In the genomic region with DNA sequence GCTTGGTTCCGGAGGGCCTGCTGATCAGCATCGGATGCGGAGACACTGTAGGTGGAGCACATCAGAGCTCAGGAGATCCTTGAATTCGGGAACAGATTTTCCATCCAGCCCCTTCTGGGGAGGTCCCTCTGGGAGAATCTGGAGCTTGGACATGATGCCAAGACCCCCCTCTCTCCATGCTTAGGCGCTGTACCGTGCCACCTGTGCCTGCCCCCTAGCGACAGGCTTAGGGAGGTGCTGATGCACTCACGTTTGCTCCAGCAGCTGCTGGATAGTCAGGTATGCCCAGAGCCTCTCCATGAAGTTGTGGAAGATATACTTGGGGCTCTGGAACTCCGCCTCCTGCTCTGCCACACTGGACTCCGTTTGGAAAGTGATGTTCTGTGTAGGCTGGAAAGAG, we compare ENCODE assay signal across 8 cellular contexts. TPM values are rescaled to one million over a fixed set of nuclear protein-coding genes. Genes with fewer than 3 reads are reported as not detected.
DNase-seq lines count a peak whose midpoint lies in the region; ATAC-seq and TF ChIP-seq lines count a peak whose summit lies in the region.

No MANE protein-coding gene starts in this region.

- H3K27ac ChIP-seq in cardiac muscle cell, result no peak overlapping the region

- no peak overlapping the region for H3K4me3 ChIP-seq in cardiac muscle cell

- no peaks in the 10 kb centered on the region for H3K36me3 ChIP-seq in cardiac muscle cell

- no peak for ATAC-seq in GM21825 (IDR thresholded peaks at IDR 0.05; ENCODE audit: unreplicated experiment)

- H3K4me1 ChIP-seq in cardiac muscle cell (ENCODE audit: low read depth), result peaks cover 5% of the 10 kb centered on the region

- H3K9me3 ChIP-seq in cardiac muscle cell (ENCODE audit: low read depth), result no peaks in the 10 kb centered on the region

- TF ChIP-seq POLR2A in erythroblast (IDR thresholded peaks at IDR 0.05; ENCODE audit: low read length), result no peak

- DNase-seq in cardiac muscle cell (ENCODE audit: low read depth in 1 of 2, low spot score in 1 of 2) (peak; percentile 26 to 48), cardiac septum (ENCODE audit: low spot score) (no peak), OCI-M1 (lab: John Stamatoyannopoulos, UW) (peak; percentile 57), erythroblast (lab: John Stamatoyannopoulos, UW) (peak; percentile 33 to 57), GM19238 (ENCODE audit: insufficient read length, low spot score) (no peak), epidermal melanocyte (ENCODE audit: insufficient read length, low spot score) (no peak)
- peak; percentile 21 to 38 for DNase-seq in stimulated activated CD4-positive, alpha-beta T cell treated with anti-CD3 and anti-CD28 coated beads, Interleukin-2, amount 100 ng/mL, for 24 hours

- peak; percentile 74 for TF ChIP-seq CTCF in cardiac muscle cell (IDR thresholded peaks at IDR 0.05; ENCODE audit: low read depth, low read length)

- no peaks in the 10 kb centered on the region for H3K27me3 ChIP-seq in cardiac muscle cell

- intact Hi-C loops in cardiac septum (cut with DNase I), result no loop called here

RNA-seq across cellular contexts. Expression of gene ITIH4, which starts 9.7 kb away (rescaled TPM):
- total RNA-seq in cardiac muscle cell, result 2.3 and 2.9 TPM in 2 replicates
- polyA plus RNA-seq in cardiac muscle cell, result 1.7 and 2.0 TPM in 2 replicates
- 3.2 TPM for total RNA-seq in cardiac septum

RNA-seq across cellular contexts. Expression of gene MUSTN1, which starts 14.1 kb away (rescaled TPM):
- total RNA-seq in cardiac muscle cell (1.9 TPM in 1 of 2 replicates, not detected in the other), cardiac septum (15.9 TPM)
- not detected in 2 replicates for polyA plus RNA-seq in cardiac muscle cell

RNA-seq across cellular contexts. Expression of gene ITIH3, which starts 26.1 kb away (rescaled TPM):
- 0.06 TPM in 1 of 2 replicates, not detected in the other for total RNA-seq in cardiac muscle cell
- polyA plus RNA-seq in cardiac muscle cell, result 0.88 TPM in 1 of 2 replicates, not detected in the other
- 0.78 TPM for total RNA-seq in cardiac septum

RNA-seq across cellular contexts. Expression of gene ITIH1, which starts 43.3 kb away (rescaled TPM):
- total RNA-seq in cardiac muscle cell (not detected in 2 replicates), cardiac septum (0.35 TPM)
- polyA plus RNA-seq in cardiac muscle cell, result 0.20 TPM in 1 of 2 replicates, not detected in the other

RNA-seq across cellular contexts. Expression of gene NEK4, which starts 50.0 kb away (rescaled TPM):
- total RNA-seq in cardiac muscle cell (14.7 and 22.5 TPM in 2 replicates), cardiac septum (17.1 TPM)
- 11.2 and 12.4 TPM in 2 replicates for polyA plus RNA-seq in cardiac muscle cell

Comparison
In these comparisons a context has a peak if more than half of its experiments do, and no peak if none do; other contexts are left out.
1. DNase-seq: peak in cardiac muscle cell (2 of 2), OCI-M1 (single experiment), erythroblast (2 of 2) and stimulated activated CD4-positive, alpha-beta T cell treated with anti-CD3 and anti-CD28 coated beads, Interleukin-2, amount 100 ng/mL, for 24 hours (2 of 2); none in cardiac septum (single experiment), GM19238 (single experiment) and epidermal melanocyte (single experiment).